ENCODE assay signal across 21 cellular contexts in the genomic region with DNA sequence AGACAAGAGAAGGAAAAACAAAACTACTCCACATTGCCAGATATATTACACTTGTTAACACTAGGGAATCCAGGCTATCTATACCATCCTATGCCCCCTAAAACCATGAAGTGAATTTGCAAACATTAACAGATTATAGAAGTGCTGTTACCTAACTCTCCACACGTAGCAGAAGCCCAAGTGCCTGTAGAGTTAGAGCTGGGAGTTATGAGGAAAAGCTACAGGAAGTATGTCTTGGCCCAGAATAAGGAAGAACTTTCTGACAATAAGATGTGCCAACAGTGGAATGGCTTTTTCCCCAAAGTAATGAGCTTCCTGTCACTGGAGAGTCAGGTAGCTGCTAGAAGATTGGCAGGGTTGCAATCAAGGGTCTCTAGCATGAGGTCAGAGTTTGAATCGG. TPM values are rescaled to one million over a fixed set of nuclear protein-coding genes. Genes with fewer than 3 reads are reported as not detected.
"Had no signal": no experiment of that assay in that cellular context is flagged by ENCODE, and none has a peak within 500 bp of the region (broad histone marks: within the 10 kb centered on the region; RNA-seq: fewer than 3 reads in every experiment).

No MANE protein-coding gene starts in this region.

- H3K36me3 Mint-ChIP-seq: activated naive CD8-positive, alpha-beta T cell treated with anti-CD3 and anti-CD28 coated beads for 36 hours; naive B cell had no signal

- H3K27me3 ChIP-seq: colonic mucosa, gastroesophageal sphincter had no signal

- H3K27ac Mint-ChIP-seq: activated B cell treated with CpG ODN at 0.5 μM for 24 hours; activated CD4-positive, alpha-beta T cell treated with anti-CD3 and anti-CD28 coated beads for 36 hours; activated naive CD8-positive, alpha-beta T cell treated with anti-CD3 and anti-CD28 coated beads for 36 hours; naive B cell; T-helper 1 cell treated with Interleukin-12 subunit alpha and Interleukin-12 subunit beta and Interleukin-4 antibody, amounts not matched to agents 30 μg/mL and 1 μg/mL, for 36 hours had no signal

- H3K9me3 Mint-ChIP-seq: activated B cell treated with CpG ODN at 0.5 μM for 24 hours; activated naive CD8-positive, alpha-beta T cell treated with anti-CD3 and anti-CD28 coated beads for 36 hours; naive B cell; T-helper 1 cell treated with Interleukin-12 subunit alpha and Interleukin-12 subunit beta and Interleukin-4 antibody, amounts not matched to agents 30 μg/mL and 1 μg/mL, for 36 hours had no signal

- ATAC-seq: activated CD4-positive, alpha-beta T cell treated with anti-CD3 and anti-CD28 coated beads for 36 hours; gastroesophageal sphincter had no signal

- H3K4me1 ChIP-seq: colonic mucosa, gastroesophageal sphincter, lower lobe of right lung, parathyroid adenoma had no signal

- DNase-seq: activated B cell treated with CpG ODN at 0.5 μM for 24 hours; activated CD4-positive, alpha-beta T cell treated with anti-CD3 and anti-CD28 coated beads for 36 hours; activated CD4-positive, alpha-beta T cell treated with anti-CD3 and anti-CD28 coated beads, Interleukin-2, amount 50 U/mL, for 4 hours; activated naive CD4-positive, alpha-beta T cell treated with Interleukin-2 at 50 U/mL for 16 hours; activated naive CD8-positive, alpha-beta T cell treated with anti-CD3 and anti-CD28 coated beads for 36 hours; activated T-cell treated with anti-CD3 and anti-CD28 coated beads, Interleukin-2, amount 50 U/mL, for 48 hours; colonic mucosa; head of caudate nucleus; hypothalamus; lower lobe of right lung; mesendoderm; naive B cell; nucleus accumbens; stimulated activated CD4-positive, alpha-beta T cell treated with anti-CD3 and anti-CD28 coated beads, Interleukin-2, amount 100 ng/mL, for 48 hours; stimulated activated CD8-positive, alpha-beta memory T cell treated with anti-CD3 and anti-CD28 coated beads, Interleukin-4, amount 100 ng/mL, for 48 hours; stimulated activated naive CD4-positive, alpha-beta T cell treated with Interleukin-2 at 50 U/mL for 16 hours; T1000 had no signal

- H3K4me3 Mint-ChIP-seq: activated B cell treated with CpG ODN at 0.5 μM for 24 hours; activated CD4-positive, alpha-beta T cell treated with anti-CD3 and anti-CD28 coated beads for 36 hours; activated naive CD8-positive, alpha-beta T cell treated with anti-CD3 and anti-CD28 coated beads for 36 hours; naive B cell; T-helper 1 cell treated with Interleukin-12 subunit alpha and Interleukin-12 subunit beta and Interleukin-4 antibody, amounts not matched to agents 30 μg/mL and 1 μg/mL, for 36 hours had no signal

- H3K4me1 Mint-ChIP-seq: activated B cell treated with CpG ODN at 0.5 μM for 24 hours, naive B cell had no signal

- H3K9me3 ChIP-seq: colonic mucosa, gastroesophageal sphincter, lower lobe of right lung had no signal

- H3K79me2 ChIP-seq: parathyroid adenoma had no signal

- H2AFZ ChIP-seq: parathyroid adenoma had no signal

- H3K9ac ChIP-seq: parathyroid adenoma had no signal

- FAIRE-seq: astrocyte had no signal

- H3K27me3 Mint-ChIP-seq: activated B cell treated with CpG ODN at 0.5 μM for 24 hours; activated CD4-positive, alpha-beta T cell treated with anti-CD3 and anti-CD28 coated beads for 36 hours; activated naive CD8-positive, alpha-beta T cell treated with anti-CD3 and anti-CD28 coated beads for 36 hours; naive B cell had no signal

- H3K36me3 ChIP-seq: colonic mucosa, gastroesophageal sphincter, lower lobe of right lung had no signal

- H3K4me3 ChIP-seq: colonic mucosa, gastroesophageal sphincter, lower lobe of right lung had no signal

- H3K27ac ChIP-seq: colonic mucosa, gastroesophageal sphincter, lower lobe of right lung, parathyroid adenoma had no signal

RNA-seq across cellular contexts. Expression of gene ADGRG6, which starts 32.5 kb away (rescaled TPM):
- total RNA-seq: activated B cell treated with CpG ODN at 0.5 μM for 24 hours had no signal
